ENCODE assay signal across 1 cellular context in the genomic region with DNA sequence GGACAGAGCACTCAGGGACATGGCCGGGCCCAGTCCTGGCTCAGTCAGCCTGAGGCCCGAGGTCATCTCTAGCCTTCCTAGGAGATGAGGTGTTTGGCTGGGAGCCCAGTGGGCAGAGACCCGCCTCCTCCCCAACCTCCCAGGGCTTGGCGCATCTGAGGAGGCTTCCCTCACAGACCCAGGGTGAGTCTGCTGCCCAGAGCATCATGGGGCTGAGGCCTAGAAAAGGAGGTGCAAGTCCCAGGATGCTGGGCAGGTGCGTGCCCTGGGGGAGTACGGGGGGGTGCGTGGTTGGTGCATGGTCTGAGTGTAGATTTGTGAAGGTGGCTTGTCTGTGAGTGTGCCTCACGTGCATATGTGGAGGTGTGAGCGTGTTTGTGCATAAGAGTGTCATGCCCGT.
TF ChIP-seq lines count a peak whose summit lies in the region.

No MANE protein-coding gene starts in this region.

TF ChIP-seq in WTC11, 78 proteins besides CTCF, POLR2A, EP300 and RAD21 (continued from another document):
- TF ChIP-seq, protein P1, sequence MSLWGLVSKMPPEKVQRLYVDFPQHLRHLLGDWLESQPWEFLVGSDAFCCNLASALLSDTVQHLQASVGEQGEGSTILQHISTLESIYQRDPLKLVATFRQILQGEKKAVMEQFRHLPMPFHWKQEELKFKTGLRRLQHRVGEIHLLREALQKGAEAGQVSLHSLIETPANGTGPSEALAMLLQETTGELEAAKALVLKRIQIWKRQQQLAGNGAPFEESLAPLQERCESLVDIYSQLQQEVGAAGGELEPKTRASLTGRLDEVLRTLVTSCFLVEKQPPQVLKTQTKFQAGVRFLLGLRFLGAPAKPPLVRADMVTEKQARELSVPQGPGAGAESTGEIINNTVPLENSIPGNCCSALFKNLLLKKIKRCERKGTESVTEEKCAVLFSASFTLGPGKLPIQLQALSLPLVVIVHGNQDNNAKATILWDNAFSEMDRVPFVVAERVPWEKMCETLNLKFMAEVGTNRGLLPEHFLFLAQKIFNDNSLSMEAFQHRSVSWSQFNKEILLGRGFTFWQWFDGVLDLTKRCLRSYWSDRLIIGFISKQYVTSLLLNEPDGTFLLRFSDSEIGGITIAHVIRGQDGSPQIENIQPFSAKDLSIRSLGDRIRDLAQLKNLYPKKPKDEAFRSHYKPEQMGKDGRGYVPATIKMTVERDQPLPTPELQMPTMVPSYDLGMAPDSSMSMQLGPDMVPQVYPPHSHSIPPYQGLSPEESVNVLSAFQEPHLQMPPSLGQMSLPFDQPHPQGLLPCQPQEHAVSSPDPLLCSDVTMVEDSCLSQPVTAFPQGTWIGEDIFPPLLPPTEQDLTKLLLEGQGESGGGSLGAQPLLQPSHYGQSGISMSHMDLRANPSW (CRISPR knock-in tag; conservative IDR thresholded peaks at IDR 0.05; ENCODE audit: low read depth) = no peak
